In genomic region chr14:95482967-95483842, GRCh38 we compare ENCODE assay signal across 8 cellular contexts. TPM values are rescaled to one million over a fixed set of nuclear protein-coding genes. Genes with fewer than 3 reads are reported as not detected.
DNase-seq lines count a peak whose midpoint lies in the region; ATAC-seq lines count a peak whose summit lies in the region.

No MANE protein-coding gene starts in this region.

- no peaks in the 10 kb centered on the region for H3K36me3 ChIP-seq in rectal smooth muscle tissue (ENCODE audit: control insufficient read depth, insufficient read depth, low read length)

- H3K4me1 ChIP-seq in rectal smooth muscle tissue (ENCODE audit: control insufficient read depth, insufficient read depth, low read length), result peaks cover 3% of the 10 kb centered on the region

- H3K27ac ChIP-seq in rectal smooth muscle tissue (ENCODE audit: low read depth, low read length), result peak overlapping the region; percentile 40

- H3K9ac ChIP-seq in rectal smooth muscle tissue (ENCODE audit: low read length), result no peak overlapping the region

- H3K27me3 ChIP-seq in rectal smooth muscle tissue (ENCODE audit: control insufficient read depth, insufficient read depth, low read length), result no peaks in the 10 kb centered on the region

- ATAC-seq in HG03097 (IDR thresholded peaks at IDR 0.05; ENCODE audit: low FRiP score, unreplicated experiment), result no peak

- no peak overlapping the region for H3K4me3 ChIP-seq in rectal smooth muscle tissue (ENCODE audit: low read length)

- DNase-seq in COLO668 (lab: John Stamatoyannopoulos, UW; ENCODE audit: unreplicated experiment), result peak; percentile 17
- peak; percentile 55 for DNase-seq in T1000 (lab: John Stamatoyannopoulos, UW)
- peak; percentile 73 for DNase-seq in glomerular endothelial cell (ENCODE audit: extremely low read depth, low read depth, low spot score)
- no peak for DNase-seq in NCI-H345 treated with DMSO at 0.1 percent for 48 hours (lab: John Stamatoyannopoulos, UW; ENCODE audit: unreplicated experiment)
- no peak for DNase-seq in epidermal melanocyte (ENCODE audit: insufficient read length, low spot score)
- no peak for DNase-seq in activated CD4-positive, alpha-beta T cell treated with anti-CD3 and anti-CD28 coated beads for 4 hours

RNA-seq across cellular contexts. Expression of gene SYNE3, which starts 33.2 kb away (rescaled TPM):
- 5.8 and 7.4 TPM in 2 replicates for total RNA-seq in glomerular endothelial cell

RNA-seq across cellular contexts. Expression of gene GLRX5, which starts 51.6 kb away (rescaled TPM):
- total RNA-seq in glomerular endothelial cell, result 38.7 and 49.4 TPM in 2 replicates

Comparison
In these comparisons a context has a peak if more than half of its experiments do, and no peak if none do; other contexts are left out.
1. DNase-seq: peak in COLO668 (single experiment), T1000 (single experiment) and glomerular endothelial cell (single experiment); none in NCI-H345 treated with DMSO at 0.1 percent for 48 hours (single experiment), epidermal melanocyte (single experiment) and activated CD4-positive, alpha-beta T cell treated with anti-CD3 and anti-CD28 coated beads for 4 hours (0 of 2).